ENCODE assay signal across 11 cellular contexts in genomic region chr7:46544396-46545008, GRCh38.
DNase-seq lines count a peak whose midpoint lies in the region; ATAC-seq, FAIRE-seq and TF ChIP-seq lines count a peak whose summit lies in the region.
"Had no signal": no experiment of that assay in that cellular context is flagged by ENCODE, and none has a peak within 500 bp of the region (broad histone marks: within the 10 kb centered on the region; RNA-seq: fewer than 3 reads in every experiment).

No MANE protein-coding gene starts in this region.

- H3K9me3 ChIP-seq in endothelial cell of umbilical vein (replicated peaks; ENCODE audit: control insufficient read depth, insufficient read depth, low read length), result no peaks in the 10 kb centered on the region
- no peaks in the 10 kb centered on the region for H3K9me3 ChIP-seq in CD4-positive, alpha-beta memory T cell (ENCODE audit: control insufficient read depth in 1 of 2, low read length in 2 of 2)

- H3K4me2 ChIP-seq in endothelial cell of umbilical vein (ENCODE audit: insufficient read depth, low read length), result no peak overlapping the region

- no peak for TF ChIP-seq CTCF in endothelial cell of umbilical vein (IDR thresholded peaks at IDR 0.05; ENCODE audit: extremely low read depth in 1 of 2, insufficient read depth in 1 of 2, low read depth in 1 of 2, low read length in 2 of 2)

- no peaks in the 10 kb centered on the region for H3K9me1 ChIP-seq in endothelial cell of umbilical vein (replicated peaks; ENCODE audit: control insufficient read depth, extremely low read depth, insufficient read depth, low read length)

- CTCF ChIA-PET in endothelial cell of umbilical vein (lab: Charles Lee), result no interaction called here
- CTCF ChIA-PET in CD4-positive, alpha-beta memory T cell (lab: Charles Lee; ENCODE audit: partially characterized antibody), result no interaction called here

- intact Hi-C loops in endothelial cell of umbilical vein (cut with micrococcal nuclease), result loop anchor here (1.0 to 10.0 kb wide), 5 partner anchors 33 to 1400 kb away; partner anchors contain the start of gene PKD1L1
- intact Hi-C loops in CD4-positive, alpha-beta memory T cell (cut with micrococcal nuclease), result no loop called here

- no peak overlapping the region for H3K27ac Mint-ChIP-seq in CD4-positive, alpha-beta memory T cell

- no peaks in the 10 kb centered on the region for H3K36me3 ChIP-seq in endothelial cell of umbilical vein (ENCODE audit: control insufficient read depth in 2 of 2, extremely low read depth in 1 of 2, insufficient read depth in 2 of 2, low read length in 2 of 2)
- H3K36me3 ChIP-seq in CD4-positive, alpha-beta memory T cell (ENCODE audit: insufficient read depth, low read length), result no peaks in the 10 kb centered on the region

- no peaks in the 10 kb centered on the region for H3K27me3 ChIP-seq in endothelial cell of umbilical vein (ENCODE audit: control insufficient read depth in 2 of 2, insufficient read depth in 2 of 2, low read length in 2 of 2)
- no peaks in the 10 kb centered on the region for H3K27me3 ChIP-seq in CD4-positive, alpha-beta memory T cell (ENCODE audit: insufficient read depth, low read length)

- H3K36me3 Mint-ChIP-seq in CD4-positive, alpha-beta memory T cell, result no peaks in the 10 kb centered on the region

- peaks cover 0 to 11% (median under 1%) of the 10 kb centered on the region in 8 donors for H3K9me3 Mint-ChIP-seq in CD4-positive, alpha-beta memory T cell

- H3K27ac ChIP-seq in endothelial cell of umbilical vein (ENCODE audit: insufficient read depth, low read depth, low read length), result peak overlapping the region; percentile 96
- H3K27ac ChIP-seq in CD4-positive, alpha-beta memory T cell (ENCODE audit: low read depth, low read length), result no peak overlapping the region

- H3K4me1 Mint-ChIP-seq in CD4-positive, alpha-beta memory T cell, result no peaks in the 10 kb centered on the region

- DNase-seq in DMS53 treated with DMSO at 0.1 percent for 48 hours (lab: John Stamatoyannopoulos, UW; ENCODE audit: unreplicated experiment), result peak; percentile 25
- peak; percentile 78 for DNase-seq in OCI-M1 (lab: John Stamatoyannopoulos, UW)
- peak; percentile 72 for DNase-seq in endothelial cell of umbilical vein (ENCODE audit: low read depth, low spot score)
- DNase-seq in non-pigmented ciliary epithelial cell (ENCODE audit: low read depth), result peak; percentile 81
- no peak for DNase-seq in CD4-positive, alpha-beta memory T cell
- DNase-seq in amygdala (lab: John Stamatoyannopoulos, UW), result no peak
- DNase-seq: cortex of kidney, MV-4-11, NCI-H748 treated with DMSO at 0.1 percent for 48 hours had no signal

- peak overlapping the region; percentile 51 for H3K9ac ChIP-seq in endothelial cell of umbilical vein (replicated peaks; ENCODE audit: extremely low read depth, insufficient read depth, low read length)

- dilution Hi-C loops in endothelial cell of umbilical vein (cut with MboI; ENCODE audit: extremely low pct_ligation_motif_present, low sequenced_read_pairs), result no loop called here

- H3K4me1 ChIP-seq in endothelial cell of umbilical vein (ENCODE audit: control insufficient read depth, extremely low read depth, insufficient read depth, low read length), result peaks cover 26% of the 10 kb centered on the region
- H3K4me1 ChIP-seq in CD4-positive, alpha-beta memory T cell (ENCODE audit: insufficient read depth, low read length), result no peaks in the 10 kb centered on the region

- H3K4me3 ChIP-seq in endothelial cell of umbilical vein (replicated peaks in 1 of 3; ENCODE audit: insufficient read depth in 1 of 3, low read depth in 1 of 3, low read length in 3 of 3), result no peak overlapping the region
- no peak overlapping the region for H3K4me3 ChIP-seq in CD4-positive, alpha-beta memory T cell (ENCODE audit: low read length in 2 of 2)

- POLR2A ChIA-PET in endothelial cell of umbilical vein (lab: Charles Lee), result no interaction called here
- POLR2A ChIA-PET in CD4-positive, alpha-beta memory T cell (lab: Charles Lee; ENCODE audit: partially characterized antibody), result no interaction called here

- no peaks in the 10 kb centered on the region for H4K20me1 ChIP-seq in endothelial cell of umbilical vein (replicated peaks; ENCODE audit: control insufficient read depth, extremely low read depth, insufficient read depth, low read length)

- no peaks in the 10 kb centered on the region for H3K27me3 Mint-ChIP-seq in CD4-positive, alpha-beta memory T cell

- H3K4me3 Mint-ChIP-seq in CD4-positive, alpha-beta memory T cell, result no peak overlapping the region

- no peak for TF ChIP-seq POLR2A in endothelial cell of umbilical vein (IDR thresholded peaks at IDR 0.05; ENCODE audit: low read depth, low read length)

- FAIRE-seq in endothelial cell of umbilical vein (lab: Jason Lieb, UNC), result no peak

- no peaks in the 10 kb centered on the region for H3K79me2 ChIP-seq in endothelial cell of umbilical vein (ENCODE audit: control insufficient read depth, insufficient read depth, low read length)

- H2AFZ ChIP-seq in endothelial cell of umbilical vein (ENCODE audit: low read depth, low read length), result peak overlapping the region; percentile 3

- no peak for ATAC-seq in HG02763 (IDR thresholded peaks at IDR 0.05; ENCODE audit: unreplicated experiment)
- ATAC-seq in HG03439 (IDR thresholded peaks at IDR 0.05; ENCODE audit: unreplicated experiment), result no peak

- BruUV-seq in endothelial cell of umbilical vein (replicated peaks; lab: Mats Ljungman, UMichigan), result no TSS peak

TF ChIP-seq in endothelial cell of umbilical vein, 7 proteins besides CTCF, POLR2A, EP300 and RAD21:
- TF ChIP-seq JUN (IDR thresholded peaks at IDR 0.05; ENCODE audit: borderline replicate concordance, insufficient read depth, insufficient read length, low read depth), result peak; percentile 99
- TF ChIP-seq POLR2AphosphoS5 (IDR thresholded peaks at IDR 0.05; ENCODE audit: insufficient read depth, low read depth, low read length), result no peak
- TF ChIP-seq FOS (IDR thresholded peaks at IDR 0.05; ENCODE audit: borderline replicate concordance, insufficient read depth, low read length), result peak; percentile 67
- peak; percentile 40 for TF ChIP-seq GATA2 (IDR thresholded peaks at IDR 0.05; ENCODE audit: insufficient read depth, insufficient read length, low read depth, low read length)
- no peak for TF ChIP-seq EZH2 (IDR thresholded peaks at IDR 0.05; ENCODE audit: borderline replicate concordance, low read depth, low read length, severe bottlenecking)

Comparison
In these comparisons a context has a peak if more than half of its experiments do, and no peak if none do; other contexts are left out.
1. DNase-seq: peak in DMS53 treated with DMSO at 0.1 percent for 48 hours (single experiment), OCI-M1 (single experiment), endothelial cell of umbilical vein (single experiment) and non-pigmented ciliary epithelial cell (single experiment); none in CD4-positive, alpha-beta memory T cell (0 of 5) and amygdala (0 of 56).